21 cellular contexts compared by ENCODE assay signal in the genomic region with DNA sequence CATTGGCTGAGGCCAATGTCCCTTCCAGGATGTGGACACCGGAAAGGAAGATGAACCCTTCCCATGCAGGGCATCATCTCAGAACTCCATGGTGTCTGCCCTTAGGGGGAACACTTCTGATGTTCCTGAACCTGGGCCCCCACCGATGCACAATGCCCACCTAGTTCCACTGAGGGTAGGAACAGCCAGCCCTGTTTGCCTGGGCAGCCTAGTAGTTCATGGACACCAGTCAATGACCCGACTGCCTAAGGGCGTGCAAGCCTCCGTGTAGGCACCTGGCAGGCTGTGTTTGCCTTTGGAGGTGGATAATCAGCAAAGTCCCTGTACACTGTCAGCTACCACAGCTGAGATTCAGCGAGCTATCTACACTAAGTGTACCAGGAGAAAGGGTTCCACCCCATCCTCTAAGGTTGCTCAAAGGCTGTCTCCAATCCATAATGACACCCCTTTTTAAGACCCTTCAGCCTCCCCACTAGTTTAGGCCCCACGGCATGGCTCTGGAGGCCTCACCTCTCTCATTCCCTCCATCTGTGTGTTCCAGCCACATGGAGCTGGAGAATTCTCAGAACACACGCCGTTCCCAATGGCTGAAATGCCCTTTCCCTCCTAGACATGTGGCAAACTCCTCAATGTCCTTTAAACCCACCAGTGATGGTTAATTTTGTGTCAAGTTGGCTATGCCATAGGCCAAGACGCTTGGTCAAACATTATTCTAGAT.
"Had no signal": no experiment of that assay in that cellular context is flagged by ENCODE, and none has a peak within 500 bp of the region (broad histone marks: within the 10 kb centered on the region; RNA-seq: fewer than 3 reads in every experiment).

No MANE protein-coding gene starts in this region.

- H3K27me3 ChIP-seq: ascending aorta, brain microvascular endothelial cell, esophagus squamous epithelium, gastrocnemius medialis, right lobe of liver had no signal

- ATAC-seq: activated T-helper 17 cell treated with anti-CD3 and anti-CD28 coated beads, Interleukin-2, amount 50 U/mL, for 72 hours; effector memory CD8-positive, alpha-beta T cell; gastrocnemius medialis; stimulated activated effector memory CD8-positive, alpha-beta T cell treated with anti-CD3 and anti-CD28 coated beads, Interleukin-12 subunit alpha, Interleukin-12 subunit beta, amount 100 ng/mL, for 72 hours had no signal

- H3K9me3 ChIP-seq: ascending aorta, esophagus squamous epithelium, gastrocnemius medialis, left ventricle myocardium inferior, right lobe of liver, thoracic aorta had no signal

- H3K27ac ChIP-seq: ascending aorta, brain microvascular endothelial cell, esophagus squamous epithelium, gastrocnemius medialis, left ventricle myocardium inferior, right lobe of liver, SK-N-MC, thoracic aorta had no signal

- H3K9me3 Mint-ChIP-seq: activated T-helper 17 cell treated with anti-CD3 and anti-CD28 coated beads, Interleukin-2, amount 50 U/mL, for 72 hours; effector memory CD8-positive, alpha-beta T cell; stimulated activated effector memory CD8-positive, alpha-beta T cell treated with anti-CD3 and anti-CD28 coated beads, Interleukin-12 subunit alpha, Interleukin-12 subunit beta, amount 100 ng/mL, for 72 hours had no signal

- H3K36me3 Mint-ChIP-seq: type B pancreatic cell had no signal

- H3K27ac Mint-ChIP-seq: activated T-helper 17 cell treated with anti-CD3 and anti-CD28 coated beads, Interleukin-2, amount 50 U/mL, for 72 hours; nephron progenitor cell; stimulated activated effector memory CD8-positive, alpha-beta T cell treated with anti-CD3 and anti-CD28 coated beads, Interleukin-12 subunit alpha, Interleukin-12 subunit beta, amount 100 ng/mL, for 72 hours; type B pancreatic cell had no signal

- H3K4me3 ChIP-seq: ascending aorta, esophagus squamous epithelium, gastrocnemius medialis, left ventricle myocardium inferior, right lobe of liver, SK-N-MC, thoracic aorta had no signal

- H3K4me1 ChIP-seq: ascending aorta, gastrocnemius medialis, right lobe of liver had no signal

- H3K4me3 Mint-ChIP-seq: activated T-helper 17 cell treated with anti-CD3 and anti-CD28 coated beads, Interleukin-2, amount 50 U/mL, for 72 hours; effector memory CD8-positive, alpha-beta T cell; nephron progenitor cell; stimulated activated effector memory CD8-positive, alpha-beta T cell treated with anti-CD3 and anti-CD28 coated beads, Interleukin-12 subunit alpha, Interleukin-12 subunit beta, amount 100 ng/mL, for 72 hours; type B pancreatic cell had no signal

- H3K36me3 ChIP-seq: ascending aorta, brain microvascular endothelial cell, esophagus squamous epithelium, gastrocnemius medialis, left ventricle myocardium inferior, right lobe of liver, thoracic aorta had no signal

- H3K27me3 Mint-ChIP-seq: activated T-helper 17 cell treated with anti-CD3 and anti-CD28 coated beads, Interleukin-2, amount 50 U/mL, for 72 hours; effector memory CD8-positive, alpha-beta T cell had no signal

- DNase-seq: activated CD4-positive, alpha-beta T cell treated with anti-CD3 and anti-CD28 coated beads for 48 hours; activated naive CD4-positive, alpha-beta T cell treated with Interleukin-2 at 50 U/mL for 16 hours; brain microvascular endothelial cell; central memory CD4-positive, alpha-beta T cell; effector memory CD8-positive, alpha-beta T cell; esophagus squamous epithelium; gastrocnemius medialis; hippocampal formation; left ventricle myocardium inferior; nephron progenitor cell; right lobe of liver; SHP77 treated with DMSO at 0.1 percent for 48 hours; small intestine; stimulated activated CD4-positive, alpha-beta T cell treated with anti-CD3 and anti-CD28 coated beads, Interleukin-2, amount 100 ng/mL, for 24 hours; SW 1271 had no signal

- H3K4me1 Mint-ChIP-seq: nephron progenitor cell had no signal
